In the genomic region with DNA sequence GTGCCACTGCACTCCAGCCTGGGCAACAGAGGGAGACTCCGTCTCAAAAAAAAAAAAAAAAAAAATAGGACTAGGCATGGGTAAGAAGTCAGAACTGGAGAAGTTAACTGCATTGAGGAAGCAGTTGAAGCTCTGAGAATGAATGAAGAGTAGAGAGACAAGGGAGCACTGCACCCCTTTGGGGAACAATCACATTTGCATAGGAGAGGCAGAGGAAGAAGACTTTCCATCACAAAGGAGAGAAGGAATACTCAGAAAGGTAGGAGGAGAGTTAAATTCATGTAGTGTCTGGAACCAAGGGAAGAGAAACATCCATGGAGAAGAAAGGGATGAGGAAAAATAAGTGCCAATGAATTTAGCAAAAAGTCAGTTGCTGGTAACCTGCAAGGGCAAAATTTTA, we compare ENCODE assay signal across 20 cellular contexts.
"Had no signal": no experiment of that assay in that cellular context is flagged by ENCODE, and none has a peak within 500 bp of the region (broad histone marks: within the 10 kb centered on the region; RNA-seq: fewer than 3 reads in every experiment).

No MANE protein-coding gene starts in this region.

- ATAC-seq: activated T-cell treated with anti-CD3 and anti-CD28 coated beads, Interleukin-2, amount 50 U/mL, for 4 hours; heart right ventricle had no signal

- H3K9me3 ChIP-seq: testis, uterus had no signal

- H3K4me1 Mint-ChIP-seq: activated B cell treated with CpG ODN at 0.5 μM for 24 hours; activated naive CD8-positive, alpha-beta T cell treated with anti-CD3 and anti-CD28 coated beads, Interleukin-2, amount 10 ng/mL, durations not matched to agents 7 days and 5 days; naive B cell had no signal

- H3K27ac ChIP-seq: heart right ventricle, spleen, testis, uterus had no signal

- DNase-seq: activated B cell treated with CpG ODN at 0.5 μM for 24 hours; activated CD4-positive, alpha-beta T cell treated with anti-CD3 and anti-CD28 coated beads for 4 hours; activated CD4-positive, alpha-beta T cell treated with anti-CD3 and anti-CD28 coated beads, Interleukin-2, amount 50 U/mL, for 48 hours; activated CD8-positive, alpha-beta memory T cell treated with anti-CD3 and anti-CD28 coated beads, Interleukin-2, amount 50 U/mL, for 48 hours; activated naive CD4-positive, alpha-beta T cell treated with Interleukin-2 at 50 U/mL for 16 hours; activated naive CD8-positive, alpha-beta T cell treated with anti-CD3 and anti-CD28 coated beads, Interleukin-2, amount 10 ng/mL, durations not matched to agents 7 days and 5 days; activated T-cell treated with anti-CD3 and anti-CD28 coated beads, Interleukin-2, amount 50 U/mL, for 4 hours; amniotic stem cell; heart right ventricle; naive B cell; retina; spleen; stimulated activated CD4-positive, alpha-beta T cell treated with anti-CD3 and anti-CD28 coated beads, Interleukin-4, amount 100 ng/mL, for 1 hour; stimulated activated naive CD4-positive, alpha-beta T cell; T1000; testis; trophoblast cell; uterus had no signal

- H3K27me3 Mint-ChIP-seq: activated B cell treated with CpG ODN at 0.5 μM for 24 hours; activated naive CD8-positive, alpha-beta T cell treated with anti-CD3 and anti-CD28 coated beads, Interleukin-2, amount 10 ng/mL, durations not matched to agents 7 days and 5 days; progenitor cell of endocrine pancreas had no signal

- H3K4me3 ChIP-seq: heart right ventricle, spleen, testis, uterus had no signal

- H3K36me3 Mint-ChIP-seq: activated naive CD8-positive, alpha-beta T cell treated with anti-CD3 and anti-CD28 coated beads, Interleukin-2, amount 10 ng/mL, durations not matched to agents 7 days and 5 days; naive B cell had no signal

- H3K4me1 ChIP-seq: heart right ventricle, spleen, testis, uterus had no signal

- H3K27me3 ChIP-seq: testis had no signal

- H3K36me3 ChIP-seq: heart right ventricle, spleen, uterus had no signal

- H3K9me3 Mint-ChIP-seq: activated B cell treated with CpG ODN at 0.5 μM for 24 hours; activated naive CD8-positive, alpha-beta T cell treated with anti-CD3 and anti-CD28 coated beads, Interleukin-2, amount 10 ng/mL, durations not matched to agents 7 days and 5 days; activated T-cell treated with anti-CD3 and anti-CD28 coated beads, Interleukin-2, amount 50 U/mL, for 4 hours; T-helper 1 cell treated with Interleukin-12 subunit alpha and Interleukin-12 subunit beta and Interleukin-4 antibody, amounts not matched to agents 30 μg/mL and 1 μg/mL, for 36 hours had no signal

- H3K4me3 Mint-ChIP-seq: activated B cell treated with CpG ODN at 0.5 μM for 24 hours; activated naive CD8-positive, alpha-beta T cell treated with anti-CD3 and anti-CD28 coated beads, Interleukin-2, amount 10 ng/mL, durations not matched to agents 7 days and 5 days; activated T-cell treated with anti-CD3 and anti-CD28 coated beads, Interleukin-2, amount 50 U/mL, for 4 hours; naive B cell; T-helper 1 cell treated with Interleukin-12 subunit alpha and Interleukin-12 subunit beta and Interleukin-4 antibody, amounts not matched to agents 30 μg/mL and 1 μg/mL, for 36 hours had no signal

- H3K27ac Mint-ChIP-seq: activated B cell treated with CpG ODN at 0.5 μM for 24 hours; activated naive CD8-positive, alpha-beta T cell treated with anti-CD3 and anti-CD28 coated beads, Interleukin-2, amount 10 ng/mL, durations not matched to agents 7 days and 5 days; naive B cell; T-helper 1 cell treated with Interleukin-12 subunit alpha and Interleukin-12 subunit beta and Interleukin-4 antibody, amounts not matched to agents 30 μg/mL and 1 μg/mL, for 36 hours had no signal
